In the genomic region with DNA sequence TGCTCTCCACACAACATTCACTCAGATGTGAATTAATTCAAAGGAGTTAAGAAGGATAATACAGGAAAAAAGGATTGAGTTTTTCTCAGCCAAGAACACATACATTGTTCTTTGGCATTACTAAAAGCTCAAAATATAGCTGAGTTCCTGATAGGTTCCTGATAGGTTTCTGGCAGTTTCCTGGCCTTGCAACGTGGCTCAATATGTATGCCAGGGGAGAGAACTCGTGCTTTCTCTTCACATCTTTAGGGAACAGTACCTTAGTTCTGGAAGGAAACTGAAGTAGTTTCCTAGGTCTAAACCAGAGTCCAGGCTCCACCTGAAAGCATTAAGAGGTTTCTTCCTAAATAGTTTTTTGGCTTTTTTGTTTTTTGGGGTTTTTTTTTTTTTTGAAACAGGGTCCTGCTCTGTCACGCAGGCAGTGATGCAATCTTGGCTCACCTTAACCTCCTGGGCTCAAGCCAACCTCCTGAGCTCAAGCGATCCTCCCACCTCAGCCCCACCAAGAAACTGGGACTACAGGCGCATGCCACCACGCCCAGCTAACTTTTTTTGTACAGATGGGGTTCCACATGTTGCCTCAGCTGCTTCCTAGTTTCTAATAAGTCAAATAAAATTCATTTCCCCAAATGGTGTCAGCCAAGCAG, we compare ENCODE assay signal across 2 cellular contexts.
A peak's percentile ranks its signal among the peaks of the same experiment; 100 is the strongest.
TF ChIP-seq lines count a peak whose summit lies in the region.

No MANE protein-coding gene starts in this region.

TF ChIP-seq in IMR-90, 13 proteins besides CTCF, POLR2A, EP300 and RAD21:
- 0 out of 2 replicates have a peak, but pooled peaks have one; percentile 7 for TF ChIP-seq CEBPB (IDR thresholded peaks at IDR 0.05; ENCODE audit: low read depth, low read length)
- TF ChIP-seq, protein P1, sequence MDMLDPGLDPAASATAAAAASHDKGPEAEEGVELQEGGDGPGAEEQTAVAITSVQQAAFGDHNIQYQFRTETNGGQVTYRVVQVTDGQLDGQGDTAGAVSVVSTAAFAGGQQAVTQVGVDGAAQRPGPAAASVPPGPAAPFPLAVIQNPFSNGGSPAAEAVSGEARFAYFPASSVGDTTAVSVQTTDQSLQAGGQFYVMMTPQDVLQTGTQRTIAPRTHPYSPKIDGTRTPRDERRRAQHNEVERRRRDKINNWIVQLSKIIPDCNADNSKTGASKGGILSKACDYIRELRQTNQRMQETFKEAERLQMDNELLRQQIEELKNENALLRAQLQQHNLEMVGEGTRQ (IDR thresholded peaks at IDR 0.05; ENCODE audit: low read depth, low read length), result no peak
TF ChIP-seq in IMR-90: peak in this region for 1.

TF ChIP-seq in WTC11, 78 proteins besides CTCF, POLR2A, EP300 and RAD21:
- TF ChIP-seq HMGA2 (CRISPR knock-in tag; IDR thresholded peaks at IDR 0.05), result no peak
- no peak for TF ChIP-seq CREB1 (CRISPR knock-in tag; IDR thresholded peaks at IDR 0.05)
- TF ChIP-seq, protein P2, sequence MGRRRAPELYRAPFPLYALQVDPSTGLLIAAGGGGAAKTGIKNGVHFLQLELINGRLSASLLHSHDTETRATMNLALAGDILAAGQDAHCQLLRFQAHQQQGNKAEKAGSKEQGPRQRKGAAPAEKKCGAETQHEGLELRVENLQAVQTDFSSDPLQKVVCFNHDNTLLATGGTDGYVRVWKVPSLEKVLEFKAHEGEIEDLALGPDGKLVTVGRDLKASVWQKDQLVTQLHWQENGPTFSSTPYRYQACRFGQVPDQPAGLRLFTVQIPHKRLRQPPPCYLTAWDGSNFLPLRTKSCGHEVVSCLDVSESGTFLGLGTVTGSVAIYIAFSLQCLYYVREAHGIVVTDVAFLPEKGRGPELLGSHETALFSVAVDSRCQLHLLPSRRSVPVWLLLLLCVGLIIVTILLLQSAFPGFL (CRISPR knock-in tag; IDR thresholded peaks at IDR 0.05; ENCODE audit: borderline replicate concordance), result no peak
- no peak for TF ChIP-seq ZNF263 (CRISPR knock-in tag; IDR thresholded peaks at IDR 0.05; ENCODE audit: low read depth)
- no peak for TF ChIP-seq ZNF423 (CRISPR knock-in tag; IDR thresholded peaks at IDR 0.05)
- TF ChIP-seq ZNF396 (CRISPR knock-in tag; IDR thresholded peaks at IDR 0.05; ENCODE audit: borderline replicate concordance), result no peak
